In the genomic region with DNA sequence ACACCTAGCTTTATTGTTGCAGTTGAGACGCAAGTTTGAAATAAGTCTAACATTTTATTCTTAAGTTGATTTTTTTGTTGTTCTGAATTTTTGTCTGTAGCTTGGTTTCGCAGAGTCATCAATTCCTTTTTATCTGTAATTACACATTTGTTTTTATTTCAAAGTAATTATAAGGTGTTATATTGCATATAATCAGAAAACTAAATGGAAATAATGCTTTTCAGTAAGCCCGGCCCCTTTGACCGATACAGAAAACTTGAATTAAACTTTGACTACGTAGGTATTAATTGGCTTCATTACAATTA, we compare ENCODE assay signal across 8 cellular contexts. TPM values are rescaled to one million over a fixed set of nuclear protein-coding genes. Genes with fewer than 3 reads are reported as not detected.
DNase-seq lines count a peak whose midpoint lies in the region; ATAC-seq and TF ChIP-seq lines count a peak whose summit lies in the region.

No MANE protein-coding gene starts in this region.

- H3K27me3 ChIP-seq in kidney epithelial cell (ENCODE audit: control insufficient read depth, insufficient read depth, low read length) (no peaks in the 10 kb centered on the region), testis (no peaks in the 10 kb centered on the region)

- DNase-seq in activated CD4-positive, alpha-beta T cell treated with anti-CD3 and anti-CD28 coated beads for 36 hours: no peak
- DNase-seq in activated CD4-positive, alpha-beta T cell treated with anti-CD3 and anti-CD28 coated beads, Interleukin-2, amount 50 U/mL, for 48 hours: no peak
- no peak for DNase-seq in activated naive CD8-positive, alpha-beta T cell treated with anti-CD3 and anti-CD28 coated beads for 36 hours
- DNase-seq in kidney epithelial cell (ENCODE audit: low read depth) (no peak), testis (no peak), NCI-H1092 treated with DMSO at 0.1 percent for 48 hours (lab: John Stamatoyannopoulos, UW) (no peak), NOMO-1 (lab: John Stamatoyannopoulos, UW; ENCODE audit: unreplicated experiment in 2 of 2) (no peak), D341Med (ENCODE audit: low spot score) (no peak)

- H3K4me3 ChIP-seq in kidney epithelial cell (ENCODE audit: low read depth, low read length): peak overlapping the region; percentile 75
- peak overlapping the region; percentile 68 to 78 for H3K4me3 ChIP-seq in testis

- peak overlapping the region; percentile 92 for H3K4me3 Mint-ChIP-seq in activated CD4-positive, alpha-beta T cell treated with anti-CD3 and anti-CD28 coated beads for 36 hours
- peak overlapping the region; percentile 93 for H3K4me3 Mint-ChIP-seq in activated naive CD8-positive, alpha-beta T cell treated with anti-CD3 and anti-CD28 coated beads for 36 hours

- no peaks in the 10 kb centered on the region for H3K9me3 Mint-ChIP-seq in activated CD4-positive, alpha-beta T cell treated with anti-CD3 and anti-CD28 coated beads for 36 hours (ENCODE audit: low read depth)
- peaks cover 3% of the 10 kb centered on the region for H3K9me3 Mint-ChIP-seq in activated naive CD8-positive, alpha-beta T cell treated with anti-CD3 and anti-CD28 coated beads for 36 hours

- 6 to 10% methylated on average over 5 of the region's 5 CpGs for WGBS in testis, 2 donors

- ATAC-seq in activated CD4-positive, alpha-beta T cell treated with anti-CD3 and anti-CD28 coated beads for 36 hours: no peak

- H3K27ac Mint-ChIP-seq in activated CD4-positive, alpha-beta T cell treated with anti-CD3 and anti-CD28 coated beads for 36 hours: peak overlapping the region; percentile 99
- peak overlapping the region; percentile 98 for H3K27ac Mint-ChIP-seq in activated naive CD8-positive, alpha-beta T cell treated with anti-CD3 and anti-CD28 coated beads for 36 hours

- no peaks in the 10 kb centered on the region for H3K27me3 Mint-ChIP-seq in activated CD4-positive, alpha-beta T cell treated with anti-CD3 and anti-CD28 coated beads for 36 hours
- H3K27me3 Mint-ChIP-seq in activated naive CD8-positive, alpha-beta T cell treated with anti-CD3 and anti-CD28 coated beads for 36 hours: no peaks in the 10 kb centered on the region

- H3K4me1 ChIP-seq in testis: no peaks in the 10 kb centered on the region

- no peak for TF ChIP-seq CTCF in kidney epithelial cell (IDR thresholded peaks at IDR 0.05; ENCODE audit: insufficient read depth, low read length, poor library complexity, severe bottlenecking)
- TF ChIP-seq CTCF in testis (IDR thresholded peaks at IDR 0.05): no peak

- POLR2A ChIA-PET in activated CD4-positive, alpha-beta T cell treated with anti-CD3 and anti-CD28 coated beads for 36 hours (lab: Charles Lee): interaction anchor here (0.6 to 0.9 kb wide), 3 partner anchors 11 to 63 kb away, joined by 3 to 10 read pairs (median 4); no protein-coding TSS in a partner anchor

- CTCF ChIA-PET in activated CD4-positive, alpha-beta T cell treated with anti-CD3 and anti-CD28 coated beads for 36 hours (lab: Charles Lee): interaction anchor here (1.2 to 1.4 kb wide), 2 partner anchors 12 to 40 kb away, joined by 3 read pairs; no protein-coding TSS in a partner anchor

- TF ChIP-seq POLR2A in testis (IDR thresholded peaks at IDR 0.05): no peak

- H3K27ac ChIP-seq in testis: peak overlapping the region in 1 of 2 donors; percentile 99

- H3K4me1 Mint-ChIP-seq in activated CD4-positive, alpha-beta T cell treated with anti-CD3 and anti-CD28 coated beads for 36 hours: peaks cover 12% of the 10 kb centered on the region
- peaks cover 1% of the 10 kb centered on the region for H3K4me1 Mint-ChIP-seq in activated naive CD8-positive, alpha-beta T cell treated with anti-CD3 and anti-CD28 coated beads for 36 hours

- intact Hi-C loops in activated CD4-positive, alpha-beta T cell treated with anti-CD3 and anti-CD28 coated beads for 36 hours (cut with DNase I, micrococcal nuclease): loop anchor here (5.0 to 10.0 kb wide), 3 partner anchors 50 to 1452 kb away; no protein-coding TSS in a partner anchor
- intact Hi-C loops in testis (cut with DNase I; ENCODE audit: low total_unique reads): no loop called here

- H3K36me3 Mint-ChIP-seq in activated CD4-positive, alpha-beta T cell treated with anti-CD3 and anti-CD28 coated beads for 36 hours (ENCODE audit: low read depth): peaks cover 8% of the 10 kb centered on the region
- H3K36me3 Mint-ChIP-seq in activated naive CD8-positive, alpha-beta T cell treated with anti-CD3 and anti-CD28 coated beads for 36 hours: peaks cover 11% of the 10 kb centered on the region

- no peaks in the 10 kb centered on the region for H3K9me3 ChIP-seq in testis

- H3K36me3 ChIP-seq in kidney epithelial cell (ENCODE audit: control insufficient read depth, insufficient read depth, low read length) (no peaks in the 10 kb centered on the region), testis (ENCODE audit: low read depth, missing control alignments) (no peaks in the 10 kb centered on the region)

RNA-seq across cellular contexts. Expression of a gene that starts 2.1 kb away (rescaled TPM):
- total RNA-seq in activated CD4-positive, alpha-beta T cell treated with anti-CD3 and anti-CD28 coated beads for 36 hours: 10 to 100 TPM; 18.9 to 24.2 TPM
- total RNA-seq in activated naive CD8-positive, alpha-beta T cell treated with anti-CD3 and anti-CD28 coated beads for 36 hours: 10 to 100 TPM; 15.8 to 17.4 TPM
- total RNA-seq in kidney epithelial cell: 13.7 and 27.5 TPM in 2 replicates
- total RNA-seq in testis: 10 to 100 TPM; 56.7 to 57.7 TPM
- polyA plus RNA-seq in testis (ENCODE audit: insufficient read depth, low read depth, low replicate concordance): 27.2 TPM

RNA-seq across cellular contexts. Expression of a gene that starts 31.3 kb away (rescaled TPM):
- not detected for total RNA-seq in activated CD4-positive, alpha-beta T cell treated with anti-CD3 and anti-CD28 coated beads for 36 hours
- total RNA-seq in activated naive CD8-positive, alpha-beta T cell treated with anti-CD3 and anti-CD28 coated beads for 36 hours: not detected
- total RNA-seq in kidney epithelial cell (not detected in 2 replicates), testis (1 to 10 TPM; 6.0 to 9.2 TPM)
- polyA plus RNA-seq in testis (ENCODE audit: insufficient read depth, low read depth, low replicate concordance): 9.6 TPM
